1 cellular context compared by ENCODE assay signal in the genomic region with DNA sequence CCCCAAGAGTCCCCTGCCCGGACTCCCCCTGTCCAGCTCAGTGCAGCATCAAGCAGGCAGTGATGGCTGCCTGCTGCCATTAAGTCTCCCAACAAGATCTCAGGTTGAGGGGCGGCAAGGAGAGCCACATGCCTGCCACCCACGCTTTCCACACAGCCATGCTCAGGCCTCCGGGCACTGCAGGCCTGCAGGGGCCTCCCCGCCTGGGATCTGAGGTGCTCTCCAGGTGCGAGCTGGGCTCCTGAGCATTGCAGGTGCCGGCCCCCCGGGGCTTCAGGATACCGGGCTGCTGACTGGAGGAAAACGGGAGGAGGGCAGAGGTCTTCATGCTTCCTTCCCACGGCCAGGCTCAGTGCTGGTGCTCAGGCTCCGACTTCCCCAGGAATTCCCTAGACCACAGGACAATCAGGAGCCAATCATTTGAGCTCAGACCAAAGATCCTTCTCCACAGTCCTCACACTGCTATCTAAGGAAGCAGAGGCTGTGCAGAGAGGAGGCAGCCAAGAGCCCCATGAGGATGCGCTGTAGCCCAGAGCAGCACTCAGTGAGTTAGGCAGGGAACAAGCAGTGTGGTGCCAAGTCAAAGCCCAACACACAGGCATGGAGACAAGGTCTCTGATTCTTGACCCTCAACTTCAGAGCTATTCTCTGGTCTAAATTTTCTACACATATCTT.
TF ChIP-seq lines count a peak whose summit lies in the region.

No MANE protein-coding gene starts in this region.

TF ChIP-seq in IMR-90, 13 proteins besides CTCF, POLR2A, EP300 and RAD21:
- no peak for TF ChIP-seq BHLHE40 (IDR thresholded peaks at IDR 0.05; ENCODE audit: low read depth, low read length)
- TF ChIP-seq SMC3 (IDR thresholded peaks at IDR 0.05; ENCODE audit: low read depth, low read length), result 0 out of 2 replicates have a peak, but pooled peaks have one; percentile 3
